9 cellular contexts compared by ENCODE assay signal in the genomic region with DNA sequence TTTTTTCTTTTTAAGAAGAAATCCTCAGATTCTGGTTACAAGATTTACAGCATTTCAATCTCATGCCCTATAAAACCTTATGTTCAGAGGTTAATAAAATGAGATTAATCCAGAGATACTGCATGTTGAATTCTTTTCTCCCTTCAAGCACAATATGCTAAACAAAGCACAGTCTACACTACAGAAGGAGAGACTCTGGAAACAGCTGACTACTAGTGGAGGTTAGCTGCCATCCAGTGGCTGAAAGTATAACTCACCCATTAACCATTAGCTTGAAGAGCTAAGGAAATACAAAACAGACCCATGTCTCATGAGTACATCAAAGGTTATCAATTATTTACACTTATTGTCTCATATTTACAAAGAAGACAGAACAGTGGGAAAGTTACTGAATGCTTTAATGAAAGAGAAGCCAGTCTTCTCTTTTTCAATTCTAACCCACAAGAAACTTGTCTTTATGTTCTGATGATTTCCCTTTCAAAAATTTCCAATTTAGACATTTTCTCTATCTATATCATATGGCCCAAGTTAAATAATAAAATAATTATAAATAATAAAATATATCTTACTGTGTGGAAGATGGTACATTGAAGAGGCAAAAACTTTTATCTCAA. TPM values are rescaled to one million over a fixed set of nuclear protein-coding genes. Genes with fewer than 3 reads are reported as not detected.
DNase-seq lines count a peak whose midpoint lies in the region; ATAC-seq and TF ChIP-seq lines count a peak whose summit lies in the region.
"Had no signal": no experiment of that assay in that cellular context is flagged by ENCODE, and none has a peak within 500 bp of the region (broad histone marks: within the 10 kb centered on the region; RNA-seq: fewer than 3 reads in every experiment).

No MANE protein-coding gene starts in this region.

- H3K36me3 Mint-ChIP-seq in activated T-cell treated with anti-CD3 and anti-CD28 coated beads, Interleukin-2, amount 50 U/mL, for 24 hours (ENCODE audit: low read depth): no peaks in the 10 kb centered on the region
- H3K36me3 Mint-ChIP-seq: activated naive CD4-positive, alpha-beta T cell treated with anti-CD3 and anti-CD28 coated beads, Interleukin-2, amount 50 U/mL, for 72 hours had no signal

- H3K4me1 Mint-ChIP-seq in activated T-cell treated with anti-CD3 and anti-CD28 coated beads, Interleukin-2, amount 50 U/mL, for 24 hours (ENCODE audit: low read depth): no peaks in the 10 kb centered on the region

- peak in 3 of 11 experiments; percentile 6 to 29 (median 23) for TF ChIP-seq CTCF in spleen (IDR thresholded peaks at IDR 0.05 in 8 of 11, conservative IDR thresholded peaks at IDR 0.05 in 3 of 11)

- no peaks in the 10 kb centered on the region for H3K4me1 ChIP-seq in spleen

- H3K27me3 ChIP-seq in spleen (replicated peaks in 1 of 7): peaks cover 0 to 7% (median 0%) of the 10 kb centered on the region in 7 donors

- H3K9me3 Mint-ChIP-seq in activated T-cell treated with anti-CD3 and anti-CD28 coated beads, Interleukin-2, amount 50 U/mL, for 24 hours: no peaks in the 10 kb centered on the region

- no peak overlapping the region for H3K4me3 ChIP-seq in spleen

- ATAC-seq in GM21528 (IDR thresholded peaks at IDR 0.05; ENCODE audit: low FRiP score, unreplicated experiment): peak; percentile 90

- DNase-seq in GM03348 (ENCODE audit: low spot score) (peak; percentile 74), HS-5 (ENCODE audit: low read depth) (peak; percentile 69), NCI-H748 treated with DMSO at 0.1 percent for 48 hours (lab: John Stamatoyannopoulos, UW) (peak; percentile 99), cerebellar nuclear complex (lab: John Stamatoyannopoulos, UW) (peak; percentile 38 to 54), lung microvascular endothelial cell (ENCODE audit: low read depth in 2 of 2) (peak; percentile 68 to 71), spleen (no peak)
- DNase-seq in activated T-cell treated with anti-CD3 and anti-CD28 coated beads, Interleukin-2, amount 50 U/mL, for 24 hours: no peak

- no peak for TF ChIP-seq POLR2A in spleen (IDR thresholded peaks at IDR 0.05)

- no peaks in the 10 kb centered on the region for H3K9me3 ChIP-seq in spleen

- no peak overlapping the region for H3K4me3 Mint-ChIP-seq in activated T-cell treated with anti-CD3 and anti-CD28 coated beads, Interleukin-2, amount 50 U/mL, for 24 hours

- H3K27me3 Mint-ChIP-seq in activated T-cell treated with anti-CD3 and anti-CD28 coated beads, Interleukin-2, amount 50 U/mL, for 24 hours: peaks cover 2% of the 10 kb centered on the region

- no peak overlapping the region for H3K27ac ChIP-seq in spleen

- no peaks in the 10 kb centered on the region for H3K36me3 ChIP-seq in spleen

- intact Hi-C loops in spleen (cut with DNase I; ENCODE audit: low total_unique reads): no loop called here

- H3K27ac Mint-ChIP-seq in activated T-cell treated with anti-CD3 and anti-CD28 coated beads, Interleukin-2, amount 50 U/mL, for 24 hours: no peak overlapping the region
- H3K27ac Mint-ChIP-seq: activated naive CD4-positive, alpha-beta T cell treated with anti-CD3 and anti-CD28 coated beads, Interleukin-2, amount 50 U/mL, for 72 hours had no signal

RNA-seq across cellular contexts. Expression of gene DNAH5, which starts 12.7 kb away (rescaled TPM):
- total RNA-seq in lung microvascular endothelial cell (under 0.01 TPM in 2 replicates), spleen (1 to 10 TPM in 1 of 7 donors, under 1 TPM in 6; 0.14 to 1.5 (median 0.34) TPM)
- polyA plus RNA-seq in spleen: under 1 TPM; 0.02 to 0.03 (median 0.02) TPM
- total RNA-seq: activated naive CD4-positive, alpha-beta T cell treated with anti-CD3 and anti-CD28 coated beads, Interleukin-2, amount 50 U/mL, for 72 hours had no signal

Comparison
In these comparisons a context has a peak if more than half of its experiments do, and no peak if none do; other contexts are left out.
1. DNase-seq: peak in GM03348 (single experiment), HS-5 (single experiment), NCI-H748 treated with DMSO at 0.1 percent for 48 hours (single experiment), cerebellar nuclear complex (2 of 2) and lung microvascular endothelial cell (2 of 2); none in spleen (single experiment) and activated T-cell treated with anti-CD3 and anti-CD28 coated beads, Interleukin-2, amount 50 U/mL, for 24 hours (single experiment).